ENCODE assay signal across 8 cellular contexts in the genomic region with DNA sequence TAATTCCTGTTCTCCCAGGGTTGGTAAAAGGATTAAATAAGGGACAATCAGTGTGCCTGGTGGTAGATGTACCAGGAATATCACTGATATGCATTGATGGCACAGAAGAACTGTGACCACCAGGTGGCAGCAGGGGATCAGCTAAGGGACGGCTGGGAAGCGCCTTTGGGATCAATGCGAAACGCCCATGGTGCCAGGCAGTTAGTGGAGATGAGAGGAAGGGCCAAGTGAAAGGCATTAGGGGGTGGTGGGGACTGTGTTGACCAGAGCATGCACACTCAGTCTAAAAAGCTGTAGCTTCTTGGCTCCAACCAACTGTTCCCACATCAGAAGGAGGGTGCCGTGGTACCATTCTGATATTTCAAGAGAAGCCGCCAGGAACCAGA. TPM values are rescaled to one million over a fixed set of nuclear protein-coding genes. Genes with fewer than 3 reads are reported as not detected.
DNase-seq lines count a peak whose midpoint lies in the region; ATAC-seq, FAIRE-seq and TF ChIP-seq lines count a peak whose summit lies in the region.

No MANE protein-coding gene starts in this region.

- ATAC-seq in stimulated activated naive B cell treated with anti-CD40 and anti-IgM and Interleukin-4, amounts not matched to agents 10 μg/mL and 1 μg/mL and 100 μg/mL, for 72 hours (replicated peaks): peak; percentile 62 to 76
- ATAC-seq in GM18505 (IDR thresholded peaks at IDR 0.05; ENCODE audit: unreplicated experiment): no peak

- no peak overlapping the region for H3K27ac Mint-ChIP-seq in stimulated activated naive B cell treated with anti-CD40 and anti-IgM and Interleukin-4, amounts not matched to agents 10 μg/mL and 1 μg/mL and 100 μg/mL, for 72 hours

- no peaks in the 10 kb centered on the region for H3K36me3 Mint-ChIP-seq in stimulated activated naive B cell treated with anti-CD40 and anti-IgM and Interleukin-4, amounts not matched to agents 10 μg/mL and 1 μg/mL and 100 μg/mL, for 72 hours

- 0 out of 2 replicates have a peak, but pooled peaks cover 2% of the 10 kb centered on the region for H3K27me3 ChIP-seq in SJCRH30

- peaks cover 0 to 4% of the 10 kb centered on the region in 2 donors for H3K27me3 Mint-ChIP-seq in stimulated activated naive B cell treated with anti-CD40 and anti-IgM and Interleukin-4, amounts not matched to agents 10 μg/mL and 1 μg/mL and 100 μg/mL, for 72 hours

- H3K4me1 ChIP-seq in SJCRH30 (peaks cover 6% of the 10 kb centered on the region; the same call in 1 of the 2 replicates), kidney (ENCODE audit: control insufficient read depth in 1 of 2, insufficient read depth in 1 of 2, low read depth in 1 of 2, low read length in 2 of 2) (peaks cover 7 to 18% of the 10 kb centered on the region in 2 donors)

- no peaks in the 10 kb centered on the region for H3K36me3 ChIP-seq in SJCRH30
- no peaks in the 10 kb centered on the region for H3K36me3 ChIP-seq in kidney (ENCODE audit: control insufficient read depth in 1 of 2, insufficient read depth in 2 of 2, low read length in 2 of 2)

- peaks cover 11 to 15% of the 10 kb centered on the region in 2 donors for H3K4me1 Mint-ChIP-seq in stimulated activated naive B cell treated with anti-CD40 and anti-IgM and Interleukin-4, amounts not matched to agents 10 μg/mL and 1 μg/mL and 100 μg/mL, for 72 hours

- FAIRE-seq in GM12892 (lab: Jason Lieb, UNC) (peak; percentile 89), kidney (lab: Jason Lieb, UNC) (no peak)

- no peaks in the 10 kb centered on the region for H3K9me3 Mint-ChIP-seq in stimulated activated naive B cell treated with anti-CD40 and anti-IgM and Interleukin-4, amounts not matched to agents 10 μg/mL and 1 μg/mL and 100 μg/mL, for 72 hours

- peak; percentile 95 for TF ChIP-seq CTCF in kidney (IDR thresholded peaks at IDR 0.05; ENCODE audit: borderline replicate concordance, extremely low read depth, insufficient read depth)

- intact Hi-C loops in kidney (cut with DNase I): loop anchor here (5.0 to 10.0 kb wide), 2 partner anchors 190 to 358 kb away; no protein-coding TSS in a partner anchor

- H3K9me3 ChIP-seq in SJCRH30 (replicated peaks) (no peaks in the 10 kb centered on the region), kidney (ENCODE audit: control insufficient read depth in 1 of 2, low read length in 2 of 2) (no peaks in the 10 kb centered on the region)

- H3K27ac ChIP-seq in SJCRH30 (no peak overlapping the region), kidney (ENCODE audit: low read depth in 2 of 2, low read length in 2 of 2) (no peak overlapping the region)

- DNase-seq in Ammon's horn (ENCODE audit: low spot score) (peak; percentile 89), GM12892 (ENCODE audit: insufficient read length) (no peak), LoVo (ENCODE audit: low spot score) (peak; percentile 68), SJCRH30 (peak; percentile 77 to 90), cerebellar cortex (ENCODE audit: low spot score) (peak; percentile 86), kidney (peak; percentile 84)
- DNase-seq in stimulated activated naive B cell treated with anti-CD40 and anti-IgM and Interleukin-4, amounts not matched to agents 10 μg/mL and 1 μg/mL and 100 μg/mL, for 72 hours: no peak

- H3K9ac ChIP-seq in kidney (ENCODE audit: low read length in 2 of 2): no peak overlapping the region

- H3K4me3 ChIP-seq in SJCRH30 (no peak overlapping the region), kidney (ENCODE audit: low read length in 2 of 2) (no peak overlapping the region)

- no peak overlapping the region for H3K4me3 Mint-ChIP-seq in stimulated activated naive B cell treated with anti-CD40 and anti-IgM and Interleukin-4, amounts not matched to agents 10 μg/mL and 1 μg/mL and 100 μg/mL, for 72 hours

- TF ChIP-seq POLR2A in GM12892 (IDR thresholded peaks at IDR 0.05; ENCODE audit: low read depth, low read length): no peak
- TF ChIP-seq POLR2A in GM18505 (IDR thresholded peaks at IDR 0.05; ENCODE audit: borderline replicate concordance, extremely low read depth, insufficient read depth, insufficient read length): no peak

RNA-seq across cellular contexts. Expression of a gene that starts 55.6 kb away (rescaled TPM):
- polyA plus RNA-seq in GM12892 (2012; ENCODE audit: missing spikeins): 0.61 TPM
- total RNA-seq in SJCRH30 (2014; rRNA removed; shearing (Covaris generic)): 0.05 and 0.38 TPM in 2 replicates
- total RNA-seq in kidney: 21.8 TPM
- 6.9 TPM for polyA plus RNA-seq in kidney (ENCODE audit: insufficient read depth, low read depth, low replicate concordance)

Comparison
In these comparisons a context has a peak if more than half of its experiments do, and no peak if none do; other contexts are left out.
1. DNase-seq: peak in Ammon's horn (single experiment), LoVo (single experiment), SJCRH30 (2 of 2), cerebellar cortex (single experiment) and kidney (single experiment); none in GM12892 (single experiment) and stimulated activated naive B cell treated with anti-CD40 and anti-IgM and Interleukin-4, amounts not matched to agents 10 μg/mL and 1 μg/mL and 100 μg/mL, for 72 hours (single experiment).
2. RNA of a gene that starts 55.6 kb away (total RNA-seq): 21.8 TPM in kidney (single experiment); 0.05 to 0.38 TPM in SJCRH30; every median in the first group is over 10 times any median in the second.